8 cellular contexts compared by ENCODE assay signal in genomic region chr10:91220194-91220953, GRCh38. TPM values are rescaled to one million over a fixed set of nuclear protein-coding genes. Genes with fewer than 3 reads are reported as not detected.
DNase-seq lines count a peak whose midpoint lies in the region; ATAC-seq and TF ChIP-seq lines count a peak whose summit lies in the region.

TSS of gene PCGF5 (plus strand) at chr10:91220663. CDS start at chr10:91222872, 2,209 bp downstream.

- peak; percentile 96 to 97 for ATAC-seq in CD4-positive, CD25-positive, alpha-beta regulatory T cell (ENCODE audit: low read depth in 2 of 2)
- ATAC-seq in GM19324 (IDR thresholded peaks at IDR 0.05; ENCODE audit: low FRiP score, unreplicated experiment), result peak; percentile 98
- peak; percentile 91 for ATAC-seq in HG03460 (IDR thresholded peaks at IDR 0.05; ENCODE audit: unreplicated experiment)
- peak; percentile 99 for ATAC-seq in activated CD8-positive, alpha-beta T cell treated with anti-CD3 and anti-CD28 coated beads for 36 hours
- peak; percentile 100 for ATAC-seq in lower lobe of right lung

- H3K27ac Mint-ChIP-seq in CD4-positive, CD25-positive, alpha-beta regulatory T cell, result peak within 1 kb of the TSS; percentile 91 to 92 (median 91)
- peak within 1 kb of the TSS; percentile 69 for H3K27ac Mint-ChIP-seq in activated CD8-positive, alpha-beta T cell treated with anti-CD3 and anti-CD28 coated beads for 36 hours

- H3K4me1 Mint-ChIP-seq in CD4-positive, CD25-positive, alpha-beta regulatory T cell, result peaks cover 25 to 50% (median 38%) of the 10 kb centered on the region in 4 donors
- H3K4me1 Mint-ChIP-seq in activated CD8-positive, alpha-beta T cell treated with anti-CD3 and anti-CD28 coated beads for 36 hours (ENCODE audit: low read depth), result peaks cover 36% of the 10 kb centered on the region

- H3K27me3 Mint-ChIP-seq in CD4-positive, CD25-positive, alpha-beta regulatory T cell, result no peaks in the 10 kb centered on the region
- no peaks in the 10 kb centered on the region for H3K27me3 Mint-ChIP-seq in activated CD8-positive, alpha-beta T cell treated with anti-CD3 and anti-CD28 coated beads for 36 hours

- intact Hi-C loops in activated CD8-positive, alpha-beta T cell treated with anti-CD3 and anti-CD28 coated beads for 36 hours (cut with micrococcal nuclease), result no loop called here
- intact Hi-C loops in lower lobe of right lung (cut with DNase I), result no loop called here

- peak within 1 kb of the TSS; percentile 78 for H3K4me3 ChIP-seq in CD4-positive, CD25-positive, alpha-beta regulatory T cell (ENCODE audit: low read depth, low read length)
- peak within 1 kb of the TSS; percentile 75 to 79 for H3K4me3 ChIP-seq in duodenal mucosa (ENCODE audit: low read depth in 1 of 2, low read length in 2 of 2)
- H3K4me3 ChIP-seq in lower lobe of right lung, result peak within 1 kb of the TSS; percentile 86

- peak within 1 kb of the TSS; percentile 86 for H3K9ac ChIP-seq in duodenal mucosa (ENCODE audit: low read depth in 1 of 2, low read length in 2 of 2)

- H3K4me3 Mint-ChIP-seq in CD4-positive, CD25-positive, alpha-beta regulatory T cell, result peak within 1 kb of the TSS; percentile 72 to 97 (median 90)
- H3K4me3 Mint-ChIP-seq in activated CD8-positive, alpha-beta T cell treated with anti-CD3 and anti-CD28 coated beads for 36 hours, result peak within 1 kb of the TSS; percentile 81

- no peaks in the 10 kb centered on the region for H3K27me3 ChIP-seq in CD4-positive, CD25-positive, alpha-beta regulatory T cell (ENCODE audit: control insufficient read depth, insufficient read depth, low read length)
- no peaks in the 10 kb centered on the region for H3K27me3 ChIP-seq in duodenal mucosa (ENCODE audit: control insufficient read depth in 1 of 2, insufficient read depth in 2 of 2, low read length in 2 of 2)
- H3K27me3 ChIP-seq in lower lobe of right lung (ENCODE audit: low read depth), result no peaks in the 10 kb centered on the region

- peaks cover 34% of the 10 kb centered on the region for H3K4me1 ChIP-seq in CD4-positive, CD25-positive, alpha-beta regulatory T cell (ENCODE audit: control insufficient read depth, insufficient read depth, low read length, poor library complexity, severe bottlenecking)
- H3K4me1 ChIP-seq in duodenal mucosa (ENCODE audit: control insufficient read depth in 1 of 2, insufficient read depth in 2 of 2, low read length in 2 of 2) (peaks cover 23 to 45% of the 10 kb centered on the region in 2 donors), lower lobe of right lung (peaks cover 31% of the 10 kb centered on the region)

- TF ChIP-seq CTCF in activated CD8-positive, alpha-beta T cell treated with anti-CD3 and anti-CD28 coated beads for 36 hours (IDR thresholded peaks at IDR 0.05), result peak; percentile 17
- TF ChIP-seq CTCF in lower lobe of right lung (IDR thresholded peaks at IDR 0.05), result peak; percentile 15

- peaks cover 12% of the 10 kb centered on the region for H3K36me3 Mint-ChIP-seq in CD4-positive, CD25-positive, alpha-beta regulatory T cell
- H3K36me3 Mint-ChIP-seq in activated CD8-positive, alpha-beta T cell treated with anti-CD3 and anti-CD28 coated beads for 36 hours (ENCODE audit: low read depth), result peaks cover 21% of the 10 kb centered on the region

- H3K27ac ChIP-seq in CD4-positive, CD25-positive, alpha-beta regulatory T cell (ENCODE audit: insufficient read depth, low read length, poor library complexity, severe bottlenecking), result peak within 1 kb of the TSS; percentile 86
- H3K27ac ChIP-seq in duodenal mucosa (ENCODE audit: low read depth, low read length) (peak within 1 kb of the TSS; percentile 90), lower lobe of right lung (peak within 1 kb of the TSS; percentile 96)

- H3K9me3 Mint-ChIP-seq in CD4-positive, CD25-positive, alpha-beta regulatory T cell, result no peaks in the 10 kb centered on the region
- H3K9me3 Mint-ChIP-seq in activated CD8-positive, alpha-beta T cell treated with anti-CD3 and anti-CD28 coated beads for 36 hours, result no peaks in the 10 kb centered on the region

- POLR2A ChIA-PET in activated CD8-positive, alpha-beta T cell treated with anti-CD3 and anti-CD28 coated beads for 36 hours (lab: Charles Lee), result interaction anchor here (0.6 to 2.2 kb wide), 8 partner anchors 8 to 277 kb away, joined by 3 to 8 read pairs (median 4); no protein-coding TSS in a partner anchor

- no peaks in the 10 kb centered on the region for H3K9me3 ChIP-seq in CD4-positive, CD25-positive, alpha-beta regulatory T cell (ENCODE audit: control insufficient read depth in 2 of 2, low read length in 2 of 2)
- no peaks in the 10 kb centered on the region for H3K9me3 ChIP-seq in duodenal mucosa (ENCODE audit: control insufficient read depth in 1 of 2, low read length in 2 of 2)
- no peaks in the 10 kb centered on the region for H3K9me3 ChIP-seq in lower lobe of right lung

- CTCF ChIA-PET in activated CD8-positive, alpha-beta T cell treated with anti-CD3 and anti-CD28 coated beads for 36 hours (lab: Charles Lee), result interaction anchor here (1.4 to 2.5 kb wide), 4 partner anchors 15 to 214 kb away, joined by 7 to 12 read pairs (median 9); no protein-coding TSS in a partner anchor

- peaks cover 7% of the 10 kb centered on the region for H3K36me3 ChIP-seq in CD4-positive, CD25-positive, alpha-beta regulatory T cell (ENCODE audit: control insufficient read depth, insufficient read depth, low read length)
- peaks cover 0 to 3% of the 10 kb centered on the region in 2 donors for H3K36me3 ChIP-seq in duodenal mucosa (ENCODE audit: control insufficient read depth in 1 of 2, insufficient read depth in 2 of 2, low read length in 2 of 2)
- H3K36me3 ChIP-seq in lower lobe of right lung, result no peaks in the 10 kb centered on the region

- DNase-seq in CD4-positive, CD25-positive, alpha-beta regulatory T cell, result peak; percentile 91 to 94 (median 91)
- DNase-seq in NCI-H82 (lab: John Stamatoyannopoulos, UW), result peak; percentile 86
- peak; percentile 90 for DNase-seq in activated CD8-positive, alpha-beta T cell treated with anti-CD3 and anti-CD28 coated beads for 36 hours
- DNase-seq in lower lobe of right lung, result peak; percentile 96
- DNase-seq in stimulated activated CD4-positive, alpha-beta T cell treated with anti-CD3 and anti-CD28 coated beads, TNF-alpha, amount 100 ng/mL, for 1 hour (ENCODE audit: low read depth in 3 of 3, low spot score in 1 of 3), result peak; percentile 80 to 93 (median 89)

RNA-seq across cellular contexts. Expression of gene PCGF5, which starts in this region (rescaled TPM):
- total RNA-seq in CD4-positive, CD25-positive, alpha-beta regulatory T cell, result 59.7 TPM
- polyA plus RNA-seq in CD4-positive, CD25-positive, alpha-beta regulatory T cell, result 10 to 100 TPM; 43.5 to 60.3 (median 49.1) TPM
- 10 to 100 TPM; 34.8 to 36.9 TPM for total RNA-seq in activated CD8-positive, alpha-beta T cell treated with anti-CD3 and anti-CD28 coated beads for 36 hours
- 47.6 TPM for total RNA-seq in lower lobe of right lung

Comparison
In these comparisons a context has a peak if more than half of its experiments do, and no peak if none do; other contexts are left out.
1. Peak in every context shown above with its lines: DNase-seq, ATAC-seq, H3K4me3 ChIP-seq and H3K27ac ChIP-seq.